In the genomic region with DNA sequence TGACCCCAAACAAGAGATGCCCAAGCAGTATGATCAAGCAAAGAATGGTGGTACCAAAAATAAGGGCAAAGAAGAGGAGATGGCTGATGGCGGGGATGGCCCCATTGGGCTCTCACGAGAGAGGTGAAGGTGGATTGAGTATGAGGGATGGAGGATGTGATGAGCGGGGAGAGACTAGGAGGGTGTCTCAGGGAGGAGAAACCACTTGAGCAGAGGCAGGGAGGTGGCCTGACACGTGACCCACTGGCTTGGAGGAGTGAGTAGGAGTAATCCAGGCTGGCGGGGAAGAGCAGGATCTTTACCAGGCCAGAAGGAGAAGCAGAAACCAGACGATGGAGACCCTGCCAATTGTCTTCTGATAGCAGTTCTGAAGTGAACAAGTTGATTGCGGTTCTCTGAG, we compare ENCODE assay signal across 2 cellular contexts.
A peak's percentile ranks its signal among the peaks of the same experiment; 100 is the strongest.
TF ChIP-seq lines count a peak whose summit lies in the region.

No MANE protein-coding gene starts in this region.

TF ChIP-seq in WTC11, 78 proteins besides CTCF, POLR2A, EP300 and RAD21 (continued from another document):
- TF ChIP-seq, protein P1, sequence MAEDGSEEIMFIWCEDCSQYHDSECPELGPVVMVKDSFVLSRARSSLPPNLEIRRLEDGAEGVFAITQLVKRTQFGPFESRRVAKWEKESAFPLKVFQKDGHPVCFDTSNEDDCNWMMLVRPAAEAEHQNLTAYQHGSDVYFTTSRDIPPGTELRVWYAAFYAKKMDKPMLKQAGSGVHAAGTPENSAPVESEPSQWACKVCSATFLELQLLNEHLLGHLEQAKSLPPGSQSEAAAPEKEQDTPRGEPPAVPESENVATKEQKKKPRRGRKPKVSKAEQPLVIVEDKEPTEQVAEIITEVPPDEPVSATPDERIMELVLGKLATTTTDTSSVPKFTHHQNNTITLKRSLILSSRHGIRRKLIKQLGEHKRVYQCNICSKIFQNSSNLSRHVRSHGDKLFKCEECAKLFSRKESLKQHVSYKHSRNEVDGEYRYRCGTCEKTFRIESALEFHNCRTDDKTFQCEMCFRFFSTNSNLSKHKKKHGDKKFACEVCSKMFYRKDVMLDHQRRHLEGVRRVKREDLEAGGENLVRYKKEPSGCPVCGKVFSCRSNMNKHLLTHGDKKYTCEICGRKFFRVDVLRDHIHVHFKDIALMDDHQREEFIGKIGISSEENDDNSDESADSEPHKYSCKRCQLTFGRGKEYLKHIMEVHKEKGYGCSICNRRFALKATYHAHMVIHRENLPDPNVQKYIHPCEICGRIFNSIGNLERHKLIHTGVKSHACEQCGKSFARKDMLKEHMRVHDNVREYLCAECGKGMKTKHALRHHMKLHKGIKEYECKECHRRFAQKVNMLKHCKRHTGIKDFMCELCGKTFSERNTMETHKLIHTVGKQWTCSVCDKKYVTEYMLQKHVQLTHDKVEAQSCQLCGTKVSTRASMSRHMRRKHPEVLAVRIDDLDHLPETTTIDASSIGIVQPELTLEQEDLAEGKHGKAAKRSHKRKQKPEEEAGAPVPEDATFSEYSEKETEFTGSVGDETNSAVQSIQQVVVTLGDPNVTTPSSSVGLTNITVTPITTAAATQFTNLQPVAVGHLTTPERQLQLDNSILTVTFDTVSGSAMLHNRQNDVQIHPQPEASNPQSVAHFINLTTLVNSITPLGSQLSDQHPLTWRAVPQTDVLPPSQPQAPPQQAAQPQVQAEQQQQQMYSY (CRISPR knock-in tag; IDR thresholded peaks at IDR 0.05), result no peak
- TF ChIP-seq CBFB (CRISPR knock-in tag; IDR thresholded peaks at IDR 0.05; ENCODE audit: low read depth), result no peak
TF ChIP-seq in WTC11: peak in this region for 0.

TF ChIP-seq in K562, 482 proteins besides CTCF, POLR2A, EP300 and RAD21 (continued from another document):
- TF ChIP-seq NELFE (IDR thresholded peaks at IDR 0.05; ENCODE audit: insufficient read depth, insufficient read length) (no peak), ZKSCAN1 (IDR thresholded peaks at IDR 0.05; ENCODE audit: low read depth, low read length) (no peak), HNRNPH1 (optimal IDR thresholded peaks at IDR 0.05; ENCODE audit: low read depth, low read length) (no peak), ZNF41 (CRISPR knock-in tag; conservative IDR thresholded peaks at IDR 0.05) (no peak), MECOM (CRISPR knock-in tag; IDR thresholded peaks at IDR 0.05) (no peak), ZNF354B (CRISPR knock-in tag; IDR thresholded peaks at IDR 0.05) (no peak), TGIF2 (CRISPR knock-in tag; IDR thresholded peaks at IDR 0.05) (no peak), PCBP1 (IDR thresholded peaks at IDR 0.05; ENCODE audit: low read depth, low read length, poor library complexity, severe bottlenecking) (no peak), ZBTB17 (CRISPR knock-in tag; IDR thresholded peaks at IDR 0.05) (no peak), RAD51 (IDR thresholded peaks at IDR 0.05; ENCODE audit: borderline replicate concordance, low read depth) (peak; percentile 50; the same call in 1 of the 2 replicates), SIX5 (IDR thresholded peaks at IDR 0.05; ENCODE audit: borderline replicate concordance in 1 of 2, insufficient read depth in 1 of 2, low read depth in 1 of 2, low read length in 2 of 2) (no peak), KDM1A (IDR thresholded peaks at IDR 0.05) (no peak)
- TF ChIP-seq, protein P2, sequence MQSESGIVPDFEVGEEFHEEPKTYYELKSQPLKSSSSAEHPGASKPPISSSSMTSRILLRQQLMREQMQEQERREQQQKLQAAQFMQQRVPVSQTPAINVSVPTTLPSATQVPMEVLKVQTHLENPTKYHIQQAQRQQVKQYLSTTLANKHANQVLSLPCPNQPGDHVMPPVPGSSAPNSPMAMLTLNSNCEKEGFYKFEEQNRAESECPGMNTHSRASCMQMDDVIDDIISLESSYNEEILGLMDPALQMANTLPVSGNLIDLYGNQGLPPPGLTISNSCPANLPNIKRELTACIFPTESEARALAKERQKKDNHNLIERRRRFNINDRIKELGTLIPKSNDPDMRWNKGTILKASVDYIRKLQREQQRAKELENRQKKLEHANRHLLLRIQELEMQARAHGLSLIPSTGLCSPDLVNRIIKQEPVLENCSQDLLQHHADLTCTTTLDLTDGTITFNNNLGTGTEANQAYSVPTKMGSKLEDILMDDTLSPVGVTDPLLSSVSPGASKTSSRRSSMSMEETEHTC (IDR thresholded peaks at IDR 0.05), result no peak
- TF ChIP-seq, protein P3, sequence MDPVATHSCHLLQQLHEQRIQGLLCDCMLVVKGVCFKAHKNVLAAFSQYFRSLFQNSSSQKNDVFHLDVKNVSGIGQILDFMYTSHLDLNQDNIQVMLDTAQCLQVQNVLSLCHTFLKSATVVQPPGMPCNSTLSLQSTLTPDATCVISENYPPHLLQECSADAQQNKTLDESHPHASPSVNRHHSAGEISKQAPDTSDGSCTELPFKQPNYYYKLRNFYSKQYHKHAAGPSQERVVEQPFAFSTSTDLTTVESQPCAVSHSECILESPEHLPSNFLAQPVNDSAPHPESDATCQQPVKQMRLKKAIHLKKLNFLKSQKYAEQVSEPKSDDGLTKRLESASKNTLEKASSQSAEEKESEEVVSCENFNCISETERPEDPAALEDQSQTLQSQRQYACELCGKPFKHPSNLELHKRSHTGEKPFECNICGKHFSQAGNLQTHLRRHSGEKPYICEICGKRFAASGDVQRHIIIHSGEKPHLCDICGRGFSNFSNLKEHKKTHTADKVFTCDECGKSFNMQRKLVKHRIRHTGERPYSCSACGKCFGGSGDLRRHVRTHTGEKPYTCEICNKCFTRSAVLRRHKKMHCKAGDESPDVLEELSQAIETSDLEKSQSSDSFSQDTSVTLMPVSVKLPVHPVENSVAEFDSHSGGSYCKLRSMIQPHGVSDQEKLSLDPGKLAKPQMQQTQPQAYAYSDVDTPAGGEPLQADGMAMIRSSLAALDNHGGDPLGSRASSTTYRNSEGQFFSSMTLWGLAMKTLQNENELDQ (CRISPR knock-in tag; IDR thresholded peaks at IDR 0.05; ENCODE audit: borderline replicate concordance), result no peak
- TF ChIP-seq, protein P4, sequence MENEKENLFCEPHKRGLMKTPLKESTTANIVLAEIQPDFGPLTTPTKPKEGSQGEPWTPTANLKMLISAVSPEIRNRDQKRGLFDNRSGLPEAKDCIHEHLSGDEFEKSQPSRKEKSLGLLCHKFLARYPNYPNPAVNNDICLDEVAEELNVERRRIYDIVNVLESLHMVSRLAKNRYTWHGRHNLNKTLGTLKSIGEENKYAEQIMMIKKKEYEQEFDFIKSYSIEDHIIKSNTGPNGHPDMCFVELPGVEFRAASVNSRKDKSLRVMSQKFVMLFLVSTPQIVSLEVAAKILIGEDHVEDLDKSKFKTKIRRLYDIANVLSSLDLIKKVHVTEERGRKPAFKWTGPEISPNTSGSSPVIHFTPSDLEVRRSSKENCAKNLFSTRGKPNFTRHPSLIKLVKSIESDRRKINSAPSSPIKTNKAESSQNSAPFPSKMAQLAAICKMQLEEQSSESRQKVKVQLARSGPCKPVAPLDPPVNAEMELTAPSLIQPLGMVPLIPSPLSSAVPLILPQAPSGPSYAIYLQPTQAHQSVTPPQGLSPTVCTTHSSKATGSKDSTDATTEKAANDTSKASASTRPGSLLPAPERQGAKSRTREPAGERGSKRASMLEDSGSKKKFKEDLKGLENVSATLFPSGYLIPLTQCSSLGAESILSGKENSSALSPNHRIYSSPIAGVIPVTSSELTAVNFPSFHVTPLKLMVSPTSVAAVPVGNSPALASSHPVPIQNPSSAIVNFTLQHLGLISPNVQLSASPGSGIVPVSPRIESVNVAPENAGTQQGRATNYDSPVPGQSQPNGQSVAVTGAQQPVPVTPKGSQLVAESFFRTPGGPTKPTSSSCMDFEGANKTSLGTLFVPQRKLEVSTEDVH (IDR thresholded peaks at IDR 0.05; ENCODE audit: low read depth, partially characterized antibody), result no peak
- TF ChIP-seq, protein P5, sequence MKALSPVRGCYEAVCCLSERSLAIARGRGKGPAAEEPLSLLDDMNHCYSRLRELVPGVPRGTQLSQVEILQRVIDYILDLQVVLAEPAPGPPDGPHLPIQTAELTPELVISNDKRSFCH (CRISPR knock-in tag; IDR thresholded peaks at IDR 0.05), result no peak
- TF ChIP-seq, protein P5 (tag; IDR thresholded peaks at IDR 0.05), result no peak
- TF ChIP-seq, protein P6, sequence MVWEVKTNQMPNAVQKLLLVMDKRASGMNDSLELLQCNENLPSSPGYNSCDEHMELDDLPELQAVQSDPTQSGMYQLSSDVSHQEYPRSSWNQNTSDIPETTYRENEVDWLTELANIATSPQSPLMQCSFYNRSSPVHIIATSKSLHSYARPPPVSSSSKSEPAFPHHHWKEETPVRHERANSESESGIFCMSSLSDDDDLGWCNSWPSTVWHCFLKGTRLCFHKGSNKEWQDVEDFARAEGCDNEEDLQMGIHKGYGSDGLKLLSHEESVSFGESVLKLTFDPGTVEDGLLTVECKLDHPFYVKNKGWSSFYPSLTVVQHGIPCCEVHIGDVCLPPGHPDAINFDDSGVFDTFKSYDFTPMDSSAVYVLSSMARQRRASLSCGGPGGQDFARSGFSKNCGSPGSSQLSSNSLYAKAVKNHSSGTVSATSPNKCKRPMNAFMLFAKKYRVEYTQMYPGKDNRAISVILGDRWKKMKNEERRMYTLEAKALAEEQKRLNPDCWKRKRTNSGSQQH (CRISPR knock-in tag; IDR thresholded peaks at IDR 0.05), result 0 out of 2 replicates have a peak, but pooled peaks have one; percentile 46
- TF ChIP-seq, protein P7, sequence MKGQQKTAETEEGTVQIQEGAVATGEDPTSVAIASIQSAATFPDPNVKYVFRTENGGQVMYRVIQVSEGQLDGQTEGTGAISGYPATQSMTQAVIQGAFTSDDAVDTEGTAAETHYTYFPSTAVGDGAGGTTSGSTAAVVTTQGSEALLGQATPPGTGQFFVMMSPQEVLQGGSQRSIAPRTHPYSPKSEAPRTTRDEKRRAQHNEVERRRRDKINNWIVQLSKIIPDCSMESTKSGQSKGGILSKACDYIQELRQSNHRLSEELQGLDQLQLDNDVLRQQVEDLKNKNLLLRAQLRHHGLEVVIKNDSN (CRISPR knock-in tag; IDR thresholded peaks at IDR 0.05), result peak; percentile 55; the same call in 1 of the 2 replicates
- TF ChIP-seq, protein P8, sequence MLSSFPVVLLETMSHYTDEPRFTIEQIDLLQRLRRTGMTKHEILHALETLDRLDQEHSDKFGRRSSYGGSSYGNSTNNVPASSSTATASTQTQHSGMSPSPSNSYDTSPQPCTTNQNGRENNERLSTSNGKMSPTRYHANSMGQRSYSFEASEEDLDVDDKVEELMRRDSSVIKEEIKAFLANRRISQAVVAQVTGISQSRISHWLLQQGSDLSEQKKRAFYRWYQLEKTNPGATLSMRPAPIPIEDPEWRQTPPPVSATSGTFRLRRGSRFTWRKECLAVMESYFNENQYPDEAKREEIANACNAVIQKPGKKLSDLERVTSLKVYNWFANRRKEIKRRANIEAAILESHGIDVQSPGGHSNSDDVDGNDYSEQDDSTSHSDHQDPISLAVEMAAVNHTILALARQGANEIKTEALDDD (IDR thresholded peaks at IDR 0.05), result no peak
